Comparison of ENCODE assay signal across 21 cellular contexts in the genomic region with DNA sequence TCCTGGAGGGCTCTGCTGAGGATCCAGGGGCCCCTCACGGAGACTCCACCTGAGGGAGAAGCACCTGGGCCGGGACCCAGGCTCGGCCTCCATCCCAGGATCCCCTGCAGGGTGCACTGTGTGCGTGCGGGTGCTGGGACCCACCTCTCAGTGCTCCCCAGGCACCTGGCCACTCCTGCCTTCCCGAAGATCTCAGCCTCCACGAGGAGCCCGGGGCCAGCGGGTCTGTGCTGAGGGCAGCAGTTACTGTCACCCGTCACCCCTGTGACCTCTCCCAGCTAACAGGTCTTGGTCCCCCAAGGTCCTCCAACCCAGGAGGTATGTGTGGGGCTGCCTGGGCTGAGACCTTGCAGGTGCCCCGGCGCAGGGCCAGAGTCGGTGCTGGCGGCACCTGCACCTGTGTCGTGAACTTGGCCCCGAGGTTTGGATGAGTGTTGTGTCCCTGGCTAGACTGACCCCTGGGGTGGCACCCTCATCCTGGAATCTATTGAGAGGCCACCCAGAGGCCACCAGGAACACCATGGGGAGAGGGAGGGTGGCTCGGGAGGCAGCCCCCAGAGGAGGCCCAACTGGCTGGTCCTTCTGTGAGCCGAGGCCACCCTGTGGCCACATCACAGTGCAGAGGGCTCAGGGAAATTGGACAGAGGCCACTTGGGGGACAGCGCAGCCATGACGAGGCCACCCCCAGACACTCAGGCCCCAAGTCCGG. TPM values are rescaled to one million over a fixed set of nuclear protein-coding genes. Genes with fewer than 3 reads are reported as not detected.
DNase-seq lines count a peak whose midpoint lies in the region; ATAC-seq and TF ChIP-seq lines count a peak whose summit lies in the region.
"Had no signal": no experiment of that assay in that cellular context is flagged by ENCODE, and none has a peak within 500 bp of the region (broad histone marks: within the 10 kb centered on the region; RNA-seq: fewer than 3 reads in every experiment).

No MANE protein-coding gene starts in this region.

- no peak overlapping the region for H2BK120ac ChIP-seq in IMR-90 (ENCODE audit: low read depth, low read length)

- TF ChIP-seq CTCF in IMR-90 (conservative IDR thresholded peaks at IDR 0.05; ENCODE audit: low read depth, low read length) = 0 out of 2 replicates have a peak, but pooled peaks have one; percentile 2
- TF ChIP-seq CTCF in RWPE2 (IDR thresholded peaks at IDR 0.05; ENCODE audit: poor library complexity, severe bottlenecking) = no peak
- TF ChIP-seq CTCF in fibroblast of villous mesenchyme (IDR thresholded peaks at IDR 0.05; ENCODE audit: insufficient read depth, low read depth, low read length) = peak; percentile 7
- no peak for TF ChIP-seq CTCF in ovary (IDR thresholded peaks at IDR 0.05)

- no peak overlapping the region for H2BK15ac ChIP-seq in IMR-90 (ENCODE audit: low read depth, low read length)

- no peak overlapping the region for H3K9ac ChIP-seq in IMR-90 (ENCODE audit: low read depth, low read length)

- no peak overlapping the region for H3K18ac ChIP-seq in IMR-90 (ENCODE audit: low read depth, low read length)

- H3K27me3 ChIP-seq in IMR-90 (ENCODE audit: control insufficient read depth, insufficient read depth, low read length) = no peaks in the 10 kb centered on the region
- no peaks in the 10 kb centered on the region for H3K27me3 ChIP-seq in RWPE2 (ENCODE audit: insufficient read depth, poor library complexity, severe bottlenecking)
- H3K27me3 ChIP-seq in ovary = no peaks in the 10 kb centered on the region
- H3K27me3 ChIP-seq: adrenal gland, dorsolateral prefrontal cortex, gastrocnemius medialis had no signal

- no peak overlapping the region for H3K4me2 ChIP-seq in IMR-90 (ENCODE audit: low read depth, low read length)

- no peak overlapping the region for H2AFZ ChIP-seq in IMR-90 (replicated peaks; ENCODE audit: low read length, poor library complexity)

- H4K20me1 ChIP-seq in IMR-90 (ENCODE audit: insufficient read depth, low read length) = no peaks in the 10 kb centered on the region; the same call in 1 of the 2 replicates

- no peak overlapping the region for H2BK20ac ChIP-seq in IMR-90 (ENCODE audit: low read depth, low read length)

- H3K14ac ChIP-seq in IMR-90 (replicated peaks; ENCODE audit: low read depth, low read length) = no peak overlapping the region

- no peaks in the 10 kb centered on the region for H3K36me3 ChIP-seq in IMR-90 (ENCODE audit: control insufficient read depth, insufficient read depth, low read length)
- H3K36me3 ChIP-seq in RWPE2 (ENCODE audit: low read depth) = 0 out of 2 replicates have a peak, but pooled peaks cover 3% of the 10 kb centered on the region
- no peaks in the 10 kb centered on the region for H3K36me3 ChIP-seq in ovary
- H3K36me3 ChIP-seq: adrenal gland, gastrocnemius medialis had no signal

- H3K27ac ChIP-seq in IMR-90 (ENCODE audit: insufficient read depth, low read length) = no peak overlapping the region
- no peak overlapping the region for H3K27ac ChIP-seq in RWPE2 (ENCODE audit: poor library complexity, severe bottlenecking)
- H3K27ac ChIP-seq in ovary = no peak overlapping the region
- H3K27ac ChIP-seq: adrenal gland, gastrocnemius medialis had no signal

- TF ChIP-seq POLR2A in IMR-90 (IDR thresholded peaks at IDR 0.05; ENCODE audit: low read depth, low read length) (no peak), ovary (IDR thresholded peaks at IDR 0.05) (no peak)

- H2AK5ac ChIP-seq in IMR-90 (ENCODE audit: low read depth, low read length) = no peak overlapping the region

- POLR2A ChIA-PET in IMR-90 (lab: Charles Lee; ENCODE audit: unreplicated experiment) = no interaction called here

- no peak overlapping the region for H2AK9ac ChIP-seq in IMR-90 (replicated peaks; ENCODE audit: low read depth, low read length, poor library complexity)

- TF ChIP-seq RAD21 in IMR-90 (IDR thresholded peaks at IDR 0.05; ENCODE audit: low read length) = no peak

- DNase-seq in IMR-90 = no peak
- DNase-seq in RWPE2 (ENCODE audit: low spot score) = peak; percentile 61
- DNase-seq in fibroblast of villous mesenchyme (ENCODE audit: low read depth) = no peak
- DNase-seq in ovary = peak in 3 of 5 donors; percentile 7 to 25 (median 20)
- DNase-seq in activated T-cell treated with anti-CD3 and anti-CD28 coated beads, Interleukin-2, amount 50 U/mL, for 48 hours = no peak
- DNase-seq: activated CD4-positive, alpha-beta T cell treated with anti-CD3 and anti-CD28 coated beads, Interleukin-2, amount 10 ng/mL, durations not matched to agents 24 days and 14 days; activated gamma-delta T cell; caudate nucleus; DMS79; erythroblast; gastrocnemius medialis; Kasumi-1; NCI-H1092 treated with DMSO at 0.1 percent for 48 hours; NCI-H2029 treated with DMSO at 0.1 percent for 48 hours; NK-92 treated with Interleukin-12 subunit alpha and Interleukin-12 subunit beta, amount 100 ng/mL, for 24 hours; stimulated activated CD8-positive, alpha-beta memory T cell treated with anti-CD3 and anti-CD28 coated beads, Interleukin-4, amount 100 ng/mL, for 48 hours had no signal

- no peak overlapping the region for H2BK5ac ChIP-seq in IMR-90 (ENCODE audit: low read depth, low read length, poor library complexity, severe bottlenecking)

- H3K23ac ChIP-seq in IMR-90 (ENCODE audit: low read depth, low read length) = no peak overlapping the region

- TF ChIP-seq EP300 in ovary (IDR thresholded peaks at IDR 0.05) = no peak

- intact Hi-C loops in IMR-90 (cut with micrococcal nuclease) = no loop called here
- intact Hi-C loops in ovary (cut with DNase I) = no loop called here

- in situ Hi-C loops in IMR-90 (cut with MboI; ENCODE audit: low sequenced_read_pairs) = loop anchor here (5.0 to 25.0 kb wide), 2 partner anchors 181 to 411 kb away; a partner anchor contains a TSS

- CTCF ChIA-PET in IMR-90 (lab: Yijun Ruan, JAX) = no interaction called here

- 67% methylated on average over 4 of the region's 21 CpGs; no CpG with 5 or more reads in 1 of the 2 experiments for WGBS in IMR-90 (ENCODE audit: extremely low coverage in 2 of 2, insufficient read length in 1 of 2), 2 experiments
- WGBS in ovary, 3 donors = 80 to 90% (median 86%) methylated on average over 20 to 21 of the region's 21 CpGs

- ATAC-seq in IMR-90 (ENCODE audit: low read depth) (no peak), RWPE2 (ENCODE audit: low read depth) (no peak), GM21526 (IDR thresholded peaks at IDR 0.05; ENCODE audit: low FRiP score, unreplicated experiment) (no peak), HG03139 (IDR thresholded peaks at IDR 0.05; ENCODE audit: unreplicated experiment) (no peak), HG03135 (IDR thresholded peaks at IDR 0.05; ENCODE audit: unreplicated experiment) (no peak)
- ATAC-seq: gastrocnemius medialis had no signal

- no peak overlapping the region for H4K8ac ChIP-seq in IMR-90 (ENCODE audit: low read depth in 2 of 2, low read length in 2 of 2)

- no peak overlapping the region for H4K91ac ChIP-seq in IMR-90 (ENCODE audit: insufficient read depth, low read depth, low read length)

- BruUV-seq in IMR-90 (replicated peaks; lab: Mats Ljungman, UMichigan) = no TSS peak

- no peaks in the 10 kb centered on the region for H3K9me1 ChIP-seq in IMR-90 (ENCODE audit: insufficient read depth, low read length)

- H3K79me1 ChIP-seq in IMR-90 (ENCODE audit: low read depth in 1 of 2, low read length in 2 of 2) = no peaks in the 10 kb centered on the region

- dilution Hi-C loops in IMR-90 (cut with HindIII; ENCODE audit: low sequenced_read_pairs, unreplicated experiment) = no loop called here

- no peak overlapping the region for H3K4ac ChIP-seq in IMR-90 (ENCODE audit: low read depth, low read length)

- no peak overlapping the region for H3K4me3 ChIP-seq in IMR-90 (ENCODE audit: insufficient read depth, low read depth, low read length)
- H3K4me3 ChIP-seq in RWPE2 (ENCODE audit: severe bottlenecking) = no peak overlapping the region
- H3K4me3 ChIP-seq in fibroblast of villous mesenchyme (ENCODE audit: low read depth, low read length) = no peak overlapping the region
- H3K4me3 ChIP-seq in ovary = no peak overlapping the region
- H3K4me3 ChIP-seq: adrenal gland, dorsolateral prefrontal cortex, gastrocnemius medialis had no signal

- no peak overlapping the region for H3K56ac ChIP-seq in IMR-90 (ENCODE audit: extremely low read depth, insufficient read depth, low read length)

- H3K9me3 ChIP-seq in IMR-90 (ENCODE audit: control insufficient read depth, insufficient read depth, low read length) (no peaks in the 10 kb centered on the region), RWPE2 (ENCODE audit: severe bottlenecking) (no peaks in the 10 kb centered on the region), ovary (no peaks in the 10 kb centered on the region)
- H3K9me3 ChIP-seq: adrenal gland, gastrocnemius medialis had no signal

- no peak overlapping the region for H4K5ac ChIP-seq in IMR-90 (ENCODE audit: low read depth, low read length)

- H3K4me1 ChIP-seq in IMR-90 (ENCODE audit: control insufficient read depth, insufficient read depth, low read length) (no peaks in the 10 kb centered on the region), RWPE2 (ENCODE audit: insufficient read depth, poor library complexity, severe bottlenecking) (peaks cover 4% of the 10 kb centered on the region), ovary (ENCODE audit: insufficient read depth) (no peaks in the 10 kb centered on the region)
- H3K4me1 ChIP-seq: adrenal gland, gastrocnemius medialis had no signal

TF ChIP-seq in IMR-90, 13 proteins besides CTCF, POLR2A, EP300 and RAD21 (continues in another document):
- TF ChIP-seq BHLHE40 (IDR thresholded peaks at IDR 0.05; ENCODE audit: low read depth, low read length) = no peak
- no peak for TF ChIP-seq FOS (IDR thresholded peaks at IDR 0.05; ENCODE audit: low read depth, low read length)
- no peak for TF ChIP-seq RFX5 (IDR thresholded peaks at IDR 0.05; ENCODE audit: low read depth, low read length)

RNA-seq across cellular contexts. Expression of a gene that starts 17.6 kb away (rescaled TPM):
- total RNA-seq in IMR-90 (2012; rRNA removed) (3.0 and 3.6 TPM in 2 replicates), fibroblast of villous mesenchyme (6.1 and 9.5 TPM in 2 replicates), ovary (10 to 100 TPM; 15.6 to 24.2 (median 17.8) TPM)
- polyA plus RNA-seq in IMR-90 (2012; rRNA removed) (3.5 and 4.2 TPM in 2 replicates), ovary (1 to 10 TPM; 1.7 to 8.6 TPM)
- 2.4 and 3.1 TPM in 2 replicates for polyA plus RNA-seq in IMR-90 (2012; cell fraction: cytosol; rRNA removed)
- 12.6 and 13.7 TPM in 2 replicates for polyA plus RNA-seq in IMR-90 (2012; cell fraction: nucleus; rRNA removed; ENCODE audit: low replicate concordance)

RNA-seq across cellular contexts. Expression of a gene that starts 17.9 kb away (rescaled TPM):
- total RNA-seq in IMR-90 (2012; rRNA removed) (47.1 and 51.7 TPM in 2 replicates), fibroblast of villous mesenchyme (77.6 and 94.1 TPM in 2 replicates), ovary (100 to 1,000 TPM in 3 of 7 donors, 10 to 100 TPM in 4; 51.0 to 130 (median 99.0) TPM)
- polyA plus RNA-seq in IMR-90 (2012; rRNA removed) (232 and 240 TPM in 2 replicates), ovary (100 to 1,000 TPM in 1 of 2 donors, 10 to 100 TPM in 1; 66.0 to 224 TPM)
- 56.5 and 249 TPM in 2 replicates for polyA plus RNA-seq in IMR-90 (2012; cell fraction: cytosol; rRNA removed)
- 139 and 335 TPM in 2 replicates for polyA plus RNA-seq in IMR-90 (2012; cell fraction: nucleus; rRNA removed; ENCODE audit: low replicate concordance)

RNA-seq across cellular contexts. Expression of a gene that starts 38.7 kb away (rescaled TPM):
- 18.9 and 19.7 TPM in 2 replicates for total RNA-seq in IMR-90 (2012; rRNA removed)
- 16.9 and 19.4 TPM in 2 replicates for polyA plus RNA-seq in IMR-90 (2012; rRNA removed)
- 16.4 and 25.8 TPM in 2 replicates for polyA plus RNA-seq in IMR-90 (2012; cell fraction: cytosol; rRNA removed)
- polyA plus RNA-seq in IMR-90 (2012; cell fraction: nucleus; rRNA removed; ENCODE audit: low replicate concordance) = 21.3 and 37.5 TPM in 2 replicates
- total RNA-seq in fibroblast of villous mesenchyme = 28.9 and 34.1 TPM in 2 replicates
- total RNA-seq in ovary = 10 to 100 TPM; 14.4 to 25.9 (median 23.0) TPM
- 10 to 100 TPM; 14.5 to 19.3 TPM for polyA plus RNA-seq in ovary

Comparison
In these comparisons a context has a peak if more than half of its experiments do, and no peak if none do; other contexts are left out.
1. DNase-seq: peak in RWPE2 (single experiment) and ovary (3 of 5); none in IMR-90 (single experiment), fibroblast of villous mesenchyme (single experiment) and activated T-cell treated with anti-CD3 and anti-CD28 coated beads, Interleukin-2, amount 50 U/mL, for 48 hours (0 of 2).
2. CTCF ChIP-seq: peak in IMR-90 (single experiment) and fibroblast of villous mesenchyme (single experiment); none in RWPE2 (single experiment) and ovary (0 of 3).